ENCODE assay signal across 9 cellular contexts in genomic region chr1:1665815-1666251, GRCh38. TPM values are rescaled to one million over a fixed set of nuclear protein-coding genes. Genes with fewer than 3 reads are reported as not detected.
DNase-seq lines count a peak whose midpoint lies in the region; ATAC-seq and TF ChIP-seq lines count a peak whose summit lies in the region.
"Had no signal": no experiment of that assay in that cellular context is flagged by ENCODE, and none has a peak within 500 bp of the region (broad histone marks: within the 10 kb centered on the region; RNA-seq: fewer than 3 reads in every experiment).

No MANE protein-coding gene starts in this region.

- no peaks in the 10 kb centered on the region for H4K20me1 ChIP-seq in DOHH2 (ENCODE audit: control insufficient read depth, insufficient read depth, low read depth, low read length)

- H3K9me2 ChIP-seq in DOHH2 (replicated peaks; ENCODE audit: control insufficient read depth, low read length): no peaks in the 10 kb centered on the region

- ATAC-seq in GM21737 (IDR thresholded peaks at IDR 0.05; ENCODE audit: unreplicated experiment) (no peak), HG02970 (IDR thresholded peaks at IDR 0.05; ENCODE audit: low FRiP score, unreplicated experiment) (no peak)
- ATAC-seq: stimulated activated naive CD8-positive, alpha-beta T cell treated with anti-CD3 and anti-CD28 coated beads, Interleukin-15, amount 100 ng/mL, for 72 hours had no signal

- DNase-seq in OCI-M1 (lab: John Stamatoyannopoulos, UW) (peak; percentile 8), dermis blood vessel endothelial cell (peak; percentile 34), progenitor cell of endocrine pancreas (ENCODE audit: low spot score, unreplicated experiment) (peak; percentile 29), SHP77 treated with DMSO at 0.1 percent for 48 hours (lab: John Stamatoyannopoulos, UW) (no peak), AG08395 (ENCODE audit: low spot score) (no peak)

- peaks cover 29% of the 10 kb centered on the region for H3K36me3 ChIP-seq in DOHH2 (ENCODE audit: control insufficient read depth, low read length)

- peaks cover 6% of the 10 kb centered on the region for H3K36me3 Mint-ChIP-seq in progenitor cell of endocrine pancreas (ENCODE audit: insufficient read depth)

- H3K4me3 Mint-ChIP-seq in progenitor cell of endocrine pancreas (ENCODE audit: low read depth): no peak overlapping the region
- H3K4me3 Mint-ChIP-seq: stimulated activated naive CD8-positive, alpha-beta T cell treated with anti-CD3 and anti-CD28 coated beads, Interleukin-15, amount 100 ng/mL, for 72 hours had no signal

- no peaks in the 10 kb centered on the region for H3K79me2 ChIP-seq in DOHH2 (ENCODE audit: control insufficient read depth, low read length)

- no peak overlapping the region for H3K4me3 ChIP-seq in DOHH2 (ENCODE audit: low read length)

- H3K9me3 ChIP-seq in DOHH2 (ENCODE audit: control insufficient read depth, insufficient read depth, low read length): no peaks in the 10 kb centered on the region

- no peak overlapping the region for H3K4me2 ChIP-seq in DOHH2 (ENCODE audit: low read length)

- H3K27ac ChIP-seq in DOHH2 (ENCODE audit: low read depth, low read length): no peak overlapping the region

- H3K9me3 Mint-ChIP-seq in progenitor cell of endocrine pancreas (ENCODE audit: low read depth): no peaks in the 10 kb centered on the region
- H3K9me3 Mint-ChIP-seq: stimulated activated naive CD8-positive, alpha-beta T cell treated with anti-CD3 and anti-CD28 coated beads, Interleukin-15, amount 100 ng/mL, for 72 hours had no signal

- no peaks in the 10 kb centered on the region for H3K4me1 ChIP-seq in DOHH2 (ENCODE audit: control insufficient read depth, low read length)

- H3K27me3 Mint-ChIP-seq in progenitor cell of endocrine pancreas: no peaks in the 10 kb centered on the region
- H3K27me3 Mint-ChIP-seq: stimulated activated naive CD8-positive, alpha-beta T cell treated with anti-CD3 and anti-CD28 coated beads, Interleukin-15, amount 100 ng/mL, for 72 hours had no signal

- no peaks in the 10 kb centered on the region for H3K27me3 ChIP-seq in DOHH2 (ENCODE audit: control insufficient read depth, low read length)

- TF ChIP-seq CTCF in DOHH2 (IDR thresholded peaks at IDR 0.05; ENCODE audit: low read depth, low read length, poor library complexity, severe bottlenecking): peak; percentile 92
- peak; percentile 50 for TF ChIP-seq CTCF in progenitor cell of endocrine pancreas (IDR thresholded peaks at IDR 0.05; ENCODE audit: unreplicated experiment)

- H3K4me1 Mint-ChIP-seq in progenitor cell of endocrine pancreas (ENCODE audit: low read depth): no peaks in the 10 kb centered on the region
- H3K4me1 Mint-ChIP-seq: stimulated activated naive CD8-positive, alpha-beta T cell treated with anti-CD3 and anti-CD28 coated beads, Interleukin-15, amount 100 ng/mL, for 72 hours had no signal

- H3K27ac Mint-ChIP-seq in progenitor cell of endocrine pancreas: no peak overlapping the region
- H3K27ac Mint-ChIP-seq: stimulated activated naive CD8-positive, alpha-beta T cell treated with anti-CD3 and anti-CD28 coated beads, Interleukin-15, amount 100 ng/mL, for 72 hours had no signal

- H3F3A ChIP-seq in DOHH2 (ENCODE audit: control insufficient read depth, insufficient read depth): peaks cover 3% of the 10 kb centered on the region; the same call in 1 of the 2 replicates

RNA-seq across cellular contexts. Expression of gene CDK11B, which starts 7.0 kb away (rescaled TPM):
- 12.3 and 13.2 TPM in 2 replicates for total RNA-seq in dermis blood vessel endothelial cell
- 26.3 and 28.7 TPM in 2 replicates for total RNA-seq in progenitor cell of endocrine pancreas

RNA-seq across cellular contexts. Expression of gene SLC35E2B, which starts 26.8 kb away (rescaled TPM):
- 25.2 and 32.8 TPM in 2 replicates for total RNA-seq in dermis blood vessel endothelial cell
- 118 and 123 TPM in 2 replicates for total RNA-seq in progenitor cell of endocrine pancreas

RNA-seq across cellular contexts. Expression of gene MMP23B, which starts 33.9 kb away (rescaled TPM):
- total RNA-seq in dermis blood vessel endothelial cell (0.42 TPM in 1 of 2 replicates, not detected in the other), progenitor cell of endocrine pancreas (4.4 and 5.3 TPM in 2 replicates)

RNA-seq across cellular contexts. Expression of gene MIB2, which starts 50.5 kb away (rescaled TPM):
- total RNA-seq in dermis blood vessel endothelial cell (49.2 and 71.0 TPM in 2 replicates), progenitor cell of endocrine pancreas (132 and 144 TPM in 2 replicates)

RNA-seq across cellular contexts. Expression of gene CDK11A, which starts 58.3 kb away (rescaled TPM):
- total RNA-seq in dermis blood vessel endothelial cell (8.5 and 11.7 TPM in 2 replicates), progenitor cell of endocrine pancreas (56.1 and 59.4 TPM in 2 replicates)

Comparison
In these comparisons a context has a peak if more than half of its experiments do, and no peak if none do; other contexts are left out.
1. DNase-seq: peak in OCI-M1 (single experiment), dermis blood vessel endothelial cell (single experiment) and progenitor cell of endocrine pancreas (single experiment); none in SHP77 treated with DMSO at 0.1 percent for 48 hours (single experiment) and AG08395 (single experiment).